Comparison of ENCODE assay signal across 31 cellular contexts in genomic region chr19:8261347-8261746, GRCh38.
"Had no signal": no experiment of that assay in that cellular context is flagged by ENCODE, and none has a peak within 500 bp of the region (broad histone marks: within the 10 kb centered on the region; RNA-seq: fewer than 3 reads in every experiment).

No MANE protein-coding gene starts in this region.

- H3K4me3 ChIP-seq: breast epithelium, left lung, lung, mucosa of descending colon, ovary, prostate gland, sigmoid colon, uterus had no signal

- H3K27me3 Mint-ChIP-seq: activated CD4-positive, alpha-beta T cell treated with anti-CD3 and anti-CD28 coated beads, Interleukin-2, amount 10 ng/mL, durations not matched to agents 7 days and 5 days; activated CD8-positive, alpha-beta T cell treated with anti-CD3 and anti-CD28 coated beads for 36 hours; activated naive CD4-positive, alpha-beta T cell treated with anti-CD3 and anti-CD28 coated beads, Interleukin-2, amount 10 ng/mL, durations not matched to agents 7 days and 5 days; stimulated activated memory B cell treated with anti-CD40 and anti-IgM and Interleukin-4, amounts not matched to agents 10 μg/mL and 1 μg/mL and 100 μg/mL, for 72 hours; stimulated activated naive CD8-positive, alpha-beta T cell treated with anti-CD3 and anti-CD28 coated beads, Interleukin-15, amount 100 ng/mL, for 72 hours; T-helper 17 cell; type B pancreatic cell had no signal

- H3K36me3 Mint-ChIP-seq: type B pancreatic cell had no signal

- H3K9me3 ChIP-seq: breast epithelium, left lung, mucosa of descending colon, neutrophil, ovary, prostate gland, sigmoid colon, uterus had no signal

- FAIRE-seq: frontal cortex, islet of Langerhans, small intestine had no signal

- H3K27me3 ChIP-seq: breast epithelium, left lung, neutrophil, ovary, sigmoid colon, uterus had no signal

- H3K4me3 Mint-ChIP-seq: activated CD4-positive, alpha-beta T cell treated with anti-CD3 and anti-CD28 coated beads, Interleukin-2, amount 10 ng/mL, durations not matched to agents 7 days and 5 days; activated CD8-positive, alpha-beta T cell treated with anti-CD3 and anti-CD28 coated beads for 36 hours; activated naive CD4-positive, alpha-beta T cell treated with anti-CD3 and anti-CD28 coated beads, Interleukin-2, amount 10 ng/mL, durations not matched to agents 7 days and 5 days; nephron; stimulated activated memory B cell treated with anti-CD40 and anti-IgM and Interleukin-4, amounts not matched to agents 10 μg/mL and 1 μg/mL and 100 μg/mL, for 72 hours; stimulated activated naive CD8-positive, alpha-beta T cell treated with anti-CD3 and anti-CD28 coated beads, Interleukin-15, amount 100 ng/mL, for 72 hours; T-helper 17 cell; type B pancreatic cell had no signal

- H3K9me3 Mint-ChIP-seq: activated CD4-positive, alpha-beta T cell treated with anti-CD3 and anti-CD28 coated beads, Interleukin-2, amount 10 ng/mL, durations not matched to agents 7 days and 5 days; activated CD8-positive, alpha-beta T cell treated with anti-CD3 and anti-CD28 coated beads for 36 hours; activated naive CD4-positive, alpha-beta T cell treated with anti-CD3 and anti-CD28 coated beads, Interleukin-2, amount 10 ng/mL, durations not matched to agents 7 days and 5 days; nephron; stimulated activated memory B cell treated with anti-CD40 and anti-IgM and Interleukin-4, amounts not matched to agents 10 μg/mL and 1 μg/mL and 100 μg/mL, for 72 hours; stimulated activated naive CD8-positive, alpha-beta T cell treated with anti-CD3 and anti-CD28 coated beads, Interleukin-15, amount 100 ng/mL, for 72 hours; type B pancreatic cell had no signal

- DNase-seq: activated CD4-positive, alpha-beta T cell treated with anti-CD3 and anti-CD28 coated beads for 1 hour; activated CD4-positive, alpha-beta T cell treated with anti-CD3 and anti-CD28 coated beads, Interleukin-2, amount 10 ng/mL, durations not matched to agents 7 days and 5 days; activated gamma-delta T cell; activated naive CD4-positive, alpha-beta T cell treated with anti-CD3 and anti-CD28 coated beads, Interleukin-2, amount 10 ng/mL, durations not matched to agents 7 days and 5 days; amygdala; central memory CD4-positive, alpha-beta T cell; dermis blood vessel endothelial cell; effector CD8-positive, alpha-beta T cell; retina; stimulated activated CD4-positive, alpha-beta T cell treated with anti-CD3 and anti-CD28 coated beads, Interleukin-1b, Interleukin-23, amount 100 ng/mL, for 48 hours; stimulated activated CD4-positive, alpha-beta T cell treated with anti-CD3 and anti-CD28 coated beads, Interleukin-4, amount 100 ng/mL, for 4 hours; stimulated activated naive CD8-positive, alpha-beta T cell treated with anti-CD3 and anti-CD28 coated beads, Interleukin-15, amount 100 ng/mL, for 72 hours; T-helper 17 cell; T1000 had no signal

- H3K4me1 ChIP-seq: breast epithelium, left lung, prostate gland, sigmoid colon, uterus had no signal

- H3K27ac Mint-ChIP-seq: activated CD4-positive, alpha-beta T cell treated with anti-CD3 and anti-CD28 coated beads, Interleukin-2, amount 10 ng/mL, durations not matched to agents 7 days and 5 days; activated CD8-positive, alpha-beta T cell treated with anti-CD3 and anti-CD28 coated beads for 36 hours; activated naive CD4-positive, alpha-beta T cell treated with anti-CD3 and anti-CD28 coated beads, Interleukin-2, amount 10 ng/mL, durations not matched to agents 7 days and 5 days; nephron; stimulated activated memory B cell treated with anti-CD40 and anti-IgM and Interleukin-4, amounts not matched to agents 10 μg/mL and 1 μg/mL and 100 μg/mL, for 72 hours; T-helper 17 cell; type B pancreatic cell had no signal

- H3K36me3 ChIP-seq: breast epithelium, neutrophil, ovary, uterus had no signal

- H3K27ac ChIP-seq: breast epithelium, left lung, neutrophil, ovary, prostate gland, sigmoid colon, uterus, WERI-Rb-1 had no signal

- ATAC-seq: activated CD8-positive, alpha-beta T cell treated with anti-CD3 and anti-CD28 coated beads for 36 hours; stimulated activated memory B cell treated with anti-CD40 and anti-IgM and Interleukin-4, amounts not matched to agents 10 μg/mL and 1 μg/mL and 100 μg/mL, for 72 hours; T-helper 17 cell had no signal
